26 cellular contexts compared by ENCODE assay signal in the genomic region with DNA sequence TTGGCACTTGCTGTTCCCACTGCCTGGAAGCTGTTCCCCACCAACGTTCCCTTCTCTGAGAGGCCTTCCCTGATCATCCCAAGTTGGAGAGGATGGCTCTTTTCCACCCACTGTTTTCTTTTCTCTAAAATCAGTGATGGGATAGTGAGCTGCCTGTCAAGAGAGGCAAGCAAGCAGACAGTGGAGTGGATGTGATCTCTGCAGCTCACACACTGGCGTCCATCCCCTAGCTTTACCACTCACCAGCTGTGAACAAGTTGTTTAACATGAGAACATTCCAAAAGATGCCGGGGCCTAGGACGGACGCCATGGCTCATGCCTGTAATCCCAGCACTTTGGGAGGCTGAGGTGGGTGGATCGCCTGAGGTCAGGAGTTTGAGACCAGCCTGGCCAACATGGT. TPM values are rescaled to one million over a fixed set of nuclear protein-coding genes. Genes with fewer than 3 reads are reported as not detected.
"Had no signal": no experiment of that assay in that cellular context is flagged by ENCODE, and none has a peak within 500 bp of the region (broad histone marks: within the 10 kb centered on the region; RNA-seq: fewer than 3 reads in every experiment).

No MANE protein-coding gene starts in this region.

- DNase-seq: KBM-7, MV-4-11, NCI-H1048, NCI-H1105, NCI-H1417, NCI-H1436 treated with DMSO at 0.1 percent for 48 hours, NCI-H1694, NCI-H187 treated with DMSO at 0.1 percent for 48 hours, NCI-H2029 treated with DMSO at 0.1 percent for 48 hours, NCI-H2171 treated with DMSO at 0.1 percent for 48 hours, NCI-H2227 treated with DMSO at 0.1 percent for 48 hours, NCI-H524, NCI-H69, NCI-H774, OCI-M1, PC-9, Right ventricle myocardium superior, RPMI8226, SIG-M5 had no signal

- H3K9me3 ChIP-seq: SJSA1 had no signal

- FAIRE-seq: RCC 7860 had no signal

- H3K4me2 ChIP-seq: PC-9 had no signal

- H3K36me3 ChIP-seq: SJSA1 had no signal

- H3K4me3 ChIP-seq: PC-9, SJSA1, SK-N-MC had no signal

- H3K9me3 Mint-ChIP-seq: IgD-negative memory B cell had no signal

- H3K27ac ChIP-seq: PC-9, SJSA1, SK-N-MC had no signal

- H2AFZ ChIP-seq: PC-9 had no signal

RNA-seq across cellular contexts. Expression of a gene that starts 28.0 kb away (rescaled TPM):
- polyA plus RNA-seq: IgD-negative memory B cell had no signal

RNA-seq across cellular contexts. Expression of a gene that starts 47.7 kb away (rescaled TPM):
- total RNA-seq: LHCN-M2, SJSA1 had no signal

RNA-seq across cellular contexts. Expression of a gene that starts 52.5 kb away (rescaled TPM):
- total RNA-seq: MCF 10A, NCI-H460, SJSA1 had no signal
- polyA plus RNA-seq: IgD-negative memory B cell had no signal
